ENCODE assay signal across 19 cellular contexts in the genomic region with DNA sequence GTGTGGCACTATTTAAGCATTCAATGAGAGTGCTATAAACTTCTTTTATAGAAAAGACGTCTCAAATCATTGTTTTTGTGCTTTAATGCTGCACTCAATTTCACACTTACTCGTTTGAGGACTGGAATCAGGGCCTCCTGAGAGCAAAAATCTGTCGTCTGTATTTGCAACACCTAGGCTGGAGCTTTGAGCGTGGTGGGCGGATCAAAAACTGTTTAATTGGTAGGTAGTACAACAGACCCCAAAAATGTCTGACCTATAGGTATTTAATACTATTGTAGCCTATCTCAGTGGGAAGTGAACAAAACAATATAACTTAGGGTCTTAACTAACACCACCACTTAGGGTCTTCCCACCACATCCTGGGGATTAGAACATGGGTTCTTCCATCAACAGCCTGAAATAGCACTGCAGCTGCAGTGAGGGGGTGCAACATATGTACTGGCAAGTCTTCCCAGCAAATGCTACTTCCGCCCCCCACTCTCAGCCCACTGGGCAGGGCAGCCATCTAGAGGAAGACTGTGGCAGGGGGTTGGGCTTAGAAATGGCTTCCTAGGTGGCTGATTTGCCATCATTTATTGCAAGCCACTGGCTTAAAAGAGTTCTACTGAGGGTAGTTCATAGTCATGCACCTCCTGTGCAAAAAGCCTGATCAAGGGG. TPM values are rescaled to one million over a fixed set of nuclear protein-coding genes. Genes with fewer than 3 reads are reported as not detected.
DNase-seq lines count a peak whose midpoint lies in the region; ATAC-seq, FAIRE-seq and TF ChIP-seq lines count a peak whose summit lies in the region.
"Had no signal": no experiment of that assay in that cellular context is flagged by ENCODE, and none has a peak within 500 bp of the region (broad histone marks: within the 10 kb centered on the region; RNA-seq: fewer than 3 reads in every experiment).

No MANE protein-coding gene starts in this region.

- H3K4me3 Mint-ChIP-seq in T-helper 1 cell treated with Interleukin-12 subunit alpha and Interleukin-12 subunit beta and Interleukin-4 antibody, amounts not matched to agents 30 μg/mL and 1 μg/mL, for 36 hours, result no peak overlapping the region
- no peak overlapping the region for H3K4me3 Mint-ChIP-seq in activated CD8-positive, alpha-beta T cell treated with anti-CD3 and anti-CD28 coated beads, Interleukin-2, amount 10 ng/mL, durations not matched to agents 7 days and 5 days
- H3K4me3 Mint-ChIP-seq in osteocyte (ENCODE audit: unreplicated experiment), result no peak overlapping the region
- H3K4me3 Mint-ChIP-seq: stimulated activated naive CD8-positive, alpha-beta T cell treated with anti-CD3 and anti-CD28 coated beads, Interleukin-15, amount 100 ng/mL, for 72 hours; type B pancreatic cell had no signal

- no peaks in the 10 kb centered on the region for H3K27me3 Mint-ChIP-seq in T-helper 1 cell treated with Interleukin-12 subunit alpha and Interleukin-12 subunit beta and Interleukin-4 antibody, amounts not matched to agents 30 μg/mL and 1 μg/mL, for 36 hours (ENCODE audit: low read depth)
- H3K27me3 Mint-ChIP-seq in activated CD8-positive, alpha-beta T cell treated with anti-CD3 and anti-CD28 coated beads, Interleukin-2, amount 10 ng/mL, durations not matched to agents 7 days and 5 days (ENCODE audit: low read depth), result no peaks in the 10 kb centered on the region
- no peaks in the 10 kb centered on the region for H3K27me3 Mint-ChIP-seq in osteocyte (ENCODE audit: unreplicated experiment)
- H3K27me3 Mint-ChIP-seq: stimulated activated naive CD8-positive, alpha-beta T cell treated with anti-CD3 and anti-CD28 coated beads, Interleukin-15, amount 100 ng/mL, for 72 hours; type B pancreatic cell had no signal

- FAIRE-seq in GM12891 (lab: Jason Lieb, UNC), result no peak

- peaks cover 41% of the 10 kb centered on the region for H3K4me1 Mint-ChIP-seq in T-helper 1 cell treated with Interleukin-12 subunit alpha and Interleukin-12 subunit beta and Interleukin-4 antibody, amounts not matched to agents 30 μg/mL and 1 μg/mL, for 36 hours (ENCODE audit: low read depth)
- peaks cover 41% of the 10 kb centered on the region for H3K4me1 Mint-ChIP-seq in activated CD8-positive, alpha-beta T cell treated with anti-CD3 and anti-CD28 coated beads, Interleukin-2, amount 10 ng/mL, durations not matched to agents 7 days and 5 days (ENCODE audit: low read depth)
- H3K4me1 Mint-ChIP-seq in osteocyte (ENCODE audit: unreplicated experiment), result peaks cover 2% of the 10 kb centered on the region

- 0 out of 2 replicates have a peak, but pooled peaks have one; percentile 29 for TF ChIP-seq POLR2A in GM12891 (IDR thresholded peaks at IDR 0.05; ENCODE audit: low read depth, low read length)

- H3K9me3 Mint-ChIP-seq in T-helper 1 cell treated with Interleukin-12 subunit alpha and Interleukin-12 subunit beta and Interleukin-4 antibody, amounts not matched to agents 30 μg/mL and 1 μg/mL, for 36 hours, result no peaks in the 10 kb centered on the region
- no peaks in the 10 kb centered on the region for H3K9me3 Mint-ChIP-seq in activated CD8-positive, alpha-beta T cell treated with anti-CD3 and anti-CD28 coated beads, Interleukin-2, amount 10 ng/mL, durations not matched to agents 7 days and 5 days (ENCODE audit: insufficient read depth)
- H3K9me3 Mint-ChIP-seq in osteocyte (ENCODE audit: unreplicated experiment), result no peaks in the 10 kb centered on the region
- H3K9me3 Mint-ChIP-seq: stimulated activated naive CD8-positive, alpha-beta T cell treated with anti-CD3 and anti-CD28 coated beads, Interleukin-15, amount 100 ng/mL, for 72 hours; type B pancreatic cell had no signal

- DNase-seq in T-helper 1 cell, result no peak
- DNase-seq in GM12891 (ENCODE audit: insufficient read length, low spot score), result no peak
- DNase-seq in activated CD8-positive, alpha-beta T cell treated with anti-CD3 and anti-CD28 coated beads, Interleukin-2, amount 10 ng/mL, durations not matched to agents 7 days and 5 days, result peak; percentile 19
- DNase-seq in osteocyte (ENCODE audit: extremely low spot score, unreplicated experiment), result peak; percentile 66
- DNase-seq in cerebellar nuclear complex (lab: John Stamatoyannopoulos, UW), result no peak
- DNase-seq in left lobe of liver (ENCODE audit: low spot score), result no peak
- DNase-seq in activated CD4-positive, alpha-beta T cell treated with anti-CD3 and anti-CD28 coated beads for 4 hours, result no peak
- DNase-seq: 8988T; AML-193; Calu3; MM.1S; NCI-H146; NCI-H2171 treated with DMSO at 0.1 percent for 48 hours; NCI-H526; stimulated activated CD4-positive, alpha-beta T cell treated with anti-CD3 and anti-CD28 coated beads, Interleukin-4, amount 100 ng/mL, for 1 hour; stimulated activated naive CD8-positive, alpha-beta T cell treated with anti-CD3 and anti-CD28 coated beads, Interleukin-15, amount 100 ng/mL, for 72 hours; SW 1271 had no signal

- peak overlapping the region; percentile 24 for H3K27ac Mint-ChIP-seq in T-helper 1 cell treated with Interleukin-12 subunit alpha and Interleukin-12 subunit beta and Interleukin-4 antibody, amounts not matched to agents 30 μg/mL and 1 μg/mL, for 36 hours
- H3K27ac Mint-ChIP-seq in activated CD8-positive, alpha-beta T cell treated with anti-CD3 and anti-CD28 coated beads, Interleukin-2, amount 10 ng/mL, durations not matched to agents 7 days and 5 days, result no peak overlapping the region
- no peak overlapping the region for H3K27ac Mint-ChIP-seq in osteocyte (ENCODE audit: unreplicated experiment)
- H3K27ac Mint-ChIP-seq: type B pancreatic cell had no signal

- TF ChIP-seq CTCF in osteocyte (IDR thresholded peaks at IDR 0.05), result no peak

- POLR2A ChIA-PET in activated CD8-positive, alpha-beta T cell treated with anti-CD3 and anti-CD28 coated beads, Interleukin-2, amount 10 ng/mL, durations not matched to agents 7 days and 5 days (lab: Charles Lee), result interaction anchor here (1.2 kb wide), 1 partner anchor 37 kb away, joined by 3 read pairs; no protein-coding TSS in a partner anchor

- CTCF ChIA-PET in activated CD8-positive, alpha-beta T cell treated with anti-CD3 and anti-CD28 coated beads, Interleukin-2, amount 10 ng/mL, durations not matched to agents 7 days and 5 days (lab: Charles Lee), result interaction anchor here (1.1 to 6.5 kb wide), 9 partner anchors 14 to 221 kb away, joined by 3 to 61 read pairs (median 29); no protein-coding TSS in a partner anchor

- ATAC-seq in activated CD8-positive, alpha-beta T cell treated with anti-CD3 and anti-CD28 coated beads, Interleukin-2, amount 10 ng/mL, durations not matched to agents 7 days and 5 days, result no peak
- ATAC-seq in left lobe of liver, result no peak
- ATAC-seq: stimulated activated naive CD8-positive, alpha-beta T cell treated with anti-CD3 and anti-CD28 coated beads, Interleukin-15, amount 100 ng/mL, for 72 hours had no signal

- H3K36me3 Mint-ChIP-seq in T-helper 1 cell treated with Interleukin-12 subunit alpha and Interleukin-12 subunit beta and Interleukin-4 antibody, amounts not matched to agents 30 μg/mL and 1 μg/mL, for 36 hours (ENCODE audit: low read depth), result peaks cover 26% of the 10 kb centered on the region
- peaks cover 28% of the 10 kb centered on the region for H3K36me3 Mint-ChIP-seq in activated CD8-positive, alpha-beta T cell treated with anti-CD3 and anti-CD28 coated beads, Interleukin-2, amount 10 ng/mL, durations not matched to agents 7 days and 5 days (ENCODE audit: low read depth)
- H3K36me3 Mint-ChIP-seq in osteocyte (ENCODE audit: unreplicated experiment), result no peaks in the 10 kb centered on the region
- H3K36me3 Mint-ChIP-seq: type B pancreatic cell had no signal

TF ChIP-seq in GM12891, 5 proteins besides CTCF, POLR2A, EP300 and RAD21:
- no peak; the same call in 1 of the 2 replicates for TF ChIP-seq POLR2AphosphoS5 (IDR thresholded peaks at IDR 0.05; ENCODE audit: low read depth, low read length)
- no peak for TF ChIP-seq POU2F2 (IDR thresholded peaks at IDR 0.05; ENCODE audit: low read depth, low read length)
- TF ChIP-seq SPI1 (IDR thresholded peaks at IDR 0.05; ENCODE audit: low read depth, low read length), result no peak
- no peak for TF ChIP-seq TAF1 (IDR thresholded peaks at IDR 0.05; ENCODE audit: low read depth, low read length)
- no peak for TF ChIP-seq PAX5 (IDR thresholded peaks at IDR 0.05; ENCODE audit: insufficient read depth, low read length, severe bottlenecking)
TF ChIP-seq in GM12891: peak in this region for 0.

RNA-seq across cellular contexts. Expression of a gene that starts 48.3 kb away (rescaled TPM):
- 43.4 TPM for polyA plus RNA-seq in GM12891 (2012; ENCODE audit: low read depth, missing spikeins)
- 10 to 100 TPM; 94.1 to 98.3 TPM for total RNA-seq in activated CD8-positive, alpha-beta T cell treated with anti-CD3 and anti-CD28 coated beads, Interleukin-2, amount 10 ng/mL, durations not matched to agents 7 days and 5 days
- total RNA-seq in osteocyte, result 97.3 and 102 TPM in 2 replicates
- total RNA-seq in left lobe of liver, result 96.2 TPM

Comparison
In these comparisons a context has a peak if more than half of its experiments do, and no peak if none do; other contexts are left out.
1. DNase-seq: peak in activated CD8-positive, alpha-beta T cell treated with anti-CD3 and anti-CD28 coated beads, Interleukin-2, amount 10 ng/mL, durations not matched to agents 7 days and 5 days (single experiment) and osteocyte (single experiment); none in T-helper 1 cell (0 of 5), GM12891 (single experiment), cerebellar nuclear complex (0 of 2), left lobe of liver (single experiment) and activated CD4-positive, alpha-beta T cell treated with anti-CD3 and anti-CD28 coated beads for 4 hours (0 of 2).